ENCODE assay signal across 8 cellular contexts in the genomic region with DNA sequence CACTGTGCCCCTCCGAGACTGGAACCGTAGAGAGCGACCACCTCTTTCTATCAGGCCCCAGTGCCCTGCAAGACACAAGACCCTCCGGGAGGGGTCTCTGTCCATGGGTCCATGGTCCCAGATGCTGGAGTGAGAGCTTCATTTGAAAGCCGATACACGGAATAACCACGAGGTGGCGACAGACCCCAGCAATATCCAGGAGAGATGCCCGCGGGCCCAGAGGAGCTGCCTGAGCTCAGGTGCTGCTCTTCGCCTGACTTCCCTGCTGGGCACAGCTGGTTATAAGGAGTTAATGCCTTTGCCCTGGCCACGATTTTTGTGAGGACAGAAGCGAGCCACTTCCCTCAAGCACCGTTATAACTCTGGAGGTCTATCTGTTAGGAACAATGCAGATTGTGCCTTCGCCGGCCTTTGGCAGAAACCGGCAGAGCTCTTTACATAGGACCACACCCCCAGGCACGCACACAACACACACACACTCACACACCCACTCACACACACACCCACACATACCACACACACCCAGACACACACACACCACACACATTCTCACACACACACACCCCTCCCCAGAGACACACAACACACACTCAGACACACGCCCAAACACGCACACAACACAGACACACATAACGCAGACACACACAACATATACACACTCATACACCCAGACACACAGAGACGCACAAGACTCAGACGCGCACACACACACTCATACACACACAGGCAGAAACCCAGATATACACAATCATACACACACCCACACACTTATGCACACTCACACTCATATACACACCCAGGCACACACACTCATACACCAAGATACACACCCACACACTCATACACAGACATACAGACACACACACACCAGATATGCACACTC.
DNase-seq lines count a peak whose midpoint lies in the region; ATAC-seq and TF ChIP-seq lines count a peak whose summit lies in the region.

No MANE protein-coding gene starts in this region.

- no peak overlapping the region for H3K27ac ChIP-seq in esophagus squamous epithelium
- no peak overlapping the region for H3K27ac ChIP-seq in neural progenitor cell

- H3K9me3 ChIP-seq in esophagus squamous epithelium, result no peaks in the 10 kb centered on the region
- no peaks in the 10 kb centered on the region for H3K9me3 ChIP-seq in neural progenitor cell (ENCODE audit: low read depth)

- H3K27me3 Mint-ChIP-seq in neural progenitor cell (ENCODE audit: insufficient read depth, low read depth) (peaks cover 2% of the 10 kb centered on the region), type B pancreatic cell (no peaks in the 10 kb centered on the region)

- no peak overlapping the region for H2AFZ ChIP-seq in neural progenitor cell (replicated peaks)

- WGBS in esophagus squamous epithelium, 2 donors, result 45 to 55% methylated on average over 12 to 15 of the region's 24 CpGs

- ATAC-seq in GM19351 (IDR thresholded peaks at IDR 0.05; ENCODE audit: unreplicated experiment), result peak; percentile 83

- no peak overlapping the region for H3K4me3 Mint-ChIP-seq in neural progenitor cell
- no peak overlapping the region for H3K4me3 Mint-ChIP-seq in type B pancreatic cell

- H3K4me2 ChIP-seq in neural progenitor cell, result no peak overlapping the region

- no peaks in the 10 kb centered on the region for H3F3A ChIP-seq in neural progenitor cell (ENCODE audit: low read depth)

- TF ChIP-seq CTCF in esophagus squamous epithelium (IDR thresholded peaks at IDR 0.05), result peak; percentile 68 to 83 (median 70)
- peak; percentile 97 for TF ChIP-seq CTCF in neural progenitor cell (IDR thresholded peaks at IDR 0.05)
- TF ChIP-seq CTCF in type B pancreatic cell (conservative IDR thresholded peaks at IDR 0.05), result peak; percentile 97

- no peaks in the 10 kb centered on the region for H3K36me3 ChIP-seq in esophagus squamous epithelium
- no peaks in the 10 kb centered on the region for H3K36me3 ChIP-seq in neural progenitor cell

- no peak overlapping the region for H3K4me3 ChIP-seq in Jurkat, Clone E6-1 (ENCODE audit: low read length)
- no peak overlapping the region for H3K4me3 ChIP-seq in esophagus squamous epithelium
- H3K4me3 ChIP-seq in neural progenitor cell, result no peak overlapping the region

- H3K9me3 Mint-ChIP-seq in neural progenitor cell (peaks cover 4% of the 10 kb centered on the region), type B pancreatic cell (no peaks in the 10 kb centered on the region)

- H3K9ac ChIP-seq in neural progenitor cell, result no peak overlapping the region

- H3K36me3 Mint-ChIP-seq in neural progenitor cell (no peaks in the 10 kb centered on the region), type B pancreatic cell (peaks cover 7% of the 10 kb centered on the region)

- H3K4me1 Mint-ChIP-seq in neural progenitor cell (peaks cover 18% of the 10 kb centered on the region), type B pancreatic cell (ENCODE audit: unreplicated experiment) (peaks cover 30% of the 10 kb centered on the region)

- H3K27ac Mint-ChIP-seq in neural progenitor cell (no peak overlapping the region), type B pancreatic cell (no peak overlapping the region)

- peaks cover 0 to 8% (median 0%) of the 10 kb centered on the region in 4 donors for H3K27me3 ChIP-seq in esophagus squamous epithelium
- H3K27me3 ChIP-seq in neural progenitor cell, result no peaks in the 10 kb centered on the region

- intact Hi-C loops in esophagus squamous epithelium (cut with DNase I), result no loop called here

- TF ChIP-seq POLR2A in esophagus squamous epithelium (IDR thresholded peaks at IDR 0.05), result no peak

- H3K79me2 ChIP-seq in neural progenitor cell (ENCODE audit: low read depth), result no peaks in the 10 kb centered on the region

- H4K20me1 ChIP-seq in neural progenitor cell (ENCODE audit: low read depth), result no peaks in the 10 kb centered on the region

- peaks cover 0 to 28% (median 0%) of the 10 kb centered on the region in 3 donors for H3K4me1 ChIP-seq in esophagus squamous epithelium
- no peaks in the 10 kb centered on the region for H3K4me1 ChIP-seq in neural progenitor cell

- DNase-seq in AG20443 (ENCODE audit: low spot score), result peak; percentile 87
- DNase-seq in Jurkat, Clone E6-1 (ENCODE audit: low read depth, low spot score), result peak; percentile 40
- DNase-seq in OCI-M1 (lab: John Stamatoyannopoulos, UW), result peak; percentile 75
- DNase-seq in activated T-cell treated with anti-CD3 and anti-CD28 coated beads for 48 hours (ENCODE audit: low read depth), result peak; percentile 59
- no peak for DNase-seq in esophagus squamous epithelium (lab: John Stamatoyannopoulos, UW)
- peak; percentile 88 for DNase-seq in neural progenitor cell (ENCODE audit: low spot score)
- DNase-seq in type B pancreatic cell (ENCODE audit: extremely low spot score, unreplicated experiment), result peak; percentile 83
